ENCODE assay signal across 9 cellular contexts in genomic region chr5:124952079-124952478, GRCh38.
DNase-seq lines count a peak whose midpoint lies in the region; ATAC-seq lines count a peak whose summit lies in the region.
"Had no signal": no experiment of that assay in that cellular context is flagged by ENCODE, and none has a peak within 500 bp of the region (broad histone marks: within the 10 kb centered on the region; RNA-seq: fewer than 3 reads in every experiment).

No MANE protein-coding gene starts in this region.

- no peaks in the 10 kb centered on the region for H3K36me3 Mint-ChIP-seq in activated naive CD8-positive, alpha-beta T cell treated with anti-CD3 and anti-CD28 coated beads, Interleukin-2, amount 50 U/mL, for 24 hours (ENCODE audit: low read depth)
- H3K36me3 Mint-ChIP-seq in activated naive CD8-positive, alpha-beta T cell treated with anti-CD3 and anti-CD28 coated beads for 36 hours: no peaks in the 10 kb centered on the region
- no peaks in the 10 kb centered on the region for H3K36me3 Mint-ChIP-seq in stimulated activated memory B cell treated with anti-CD40 and anti-IgM and Interleukin-4, amounts not matched to agents 10 μg/mL and 1 μg/mL and 100 μg/mL, for 72 hours

- DNase-seq in activated naive CD8-positive, alpha-beta T cell treated with anti-CD3 and anti-CD28 coated beads, Interleukin-2, amount 50 U/mL, for 24 hours: peak; percentile 7
- no peak for DNase-seq in activated naive CD8-positive, alpha-beta T cell treated with anti-CD3 and anti-CD28 coated beads for 36 hours
- DNase-seq in MV-4-11 (lab: John Stamatoyannopoulos, UW) (peak; percentile 87), NCI-H1436 treated with DMSO at 0.1 percent for 48 hours (lab: John Stamatoyannopoulos, UW) (no peak), NCI-H524 treated with DMSO at 0.1 percent for 48 hours (lab: John Stamatoyannopoulos, UW) (no peak), NCI-H1105 treated with DMSO at 0.1 percent for 48 hours (lab: John Stamatoyannopoulos, UW) (no peak)
- DNase-seq: pancreas had no signal

- H3K27me3 Mint-ChIP-seq in activated naive CD8-positive, alpha-beta T cell treated with anti-CD3 and anti-CD28 coated beads, Interleukin-2, amount 50 U/mL, for 24 hours: peaks cover 3% of the 10 kb centered on the region
- H3K27me3 Mint-ChIP-seq in activated naive CD8-positive, alpha-beta T cell treated with anti-CD3 and anti-CD28 coated beads for 36 hours: peaks cover 7% of the 10 kb centered on the region
- H3K27me3 Mint-ChIP-seq in stimulated activated memory B cell treated with anti-CD40 and anti-IgM and Interleukin-4, amounts not matched to agents 10 μg/mL and 1 μg/mL and 100 μg/mL, for 72 hours: no peaks in the 10 kb centered on the region

- peaks cover 11% of the 10 kb centered on the region for H3K4me1 Mint-ChIP-seq in activated naive CD8-positive, alpha-beta T cell treated with anti-CD3 and anti-CD28 coated beads, Interleukin-2, amount 50 U/mL, for 24 hours
- H3K4me1 Mint-ChIP-seq in activated naive CD8-positive, alpha-beta T cell treated with anti-CD3 and anti-CD28 coated beads for 36 hours: peaks cover 3% of the 10 kb centered on the region
- H3K4me1 Mint-ChIP-seq in stimulated activated memory B cell treated with anti-CD40 and anti-IgM and Interleukin-4, amounts not matched to agents 10 μg/mL and 1 μg/mL and 100 μg/mL, for 72 hours: peaks cover 33% of the 10 kb centered on the region

- no peak overlapping the region for H3K4me3 Mint-ChIP-seq in activated naive CD8-positive, alpha-beta T cell treated with anti-CD3 and anti-CD28 coated beads, Interleukin-2, amount 50 U/mL, for 24 hours
- no peak overlapping the region for H3K4me3 Mint-ChIP-seq in activated naive CD8-positive, alpha-beta T cell treated with anti-CD3 and anti-CD28 coated beads for 36 hours
- peak overlapping the region; percentile 50 for H3K4me3 Mint-ChIP-seq in stimulated activated memory B cell treated with anti-CD40 and anti-IgM and Interleukin-4, amounts not matched to agents 10 μg/mL and 1 μg/mL and 100 μg/mL, for 72 hours

- H3K27ac Mint-ChIP-seq in activated naive CD8-positive, alpha-beta T cell treated with anti-CD3 and anti-CD28 coated beads, Interleukin-2, amount 50 U/mL, for 24 hours: no peak overlapping the region
- H3K27ac Mint-ChIP-seq in activated naive CD8-positive, alpha-beta T cell treated with anti-CD3 and anti-CD28 coated beads for 36 hours: no peak overlapping the region
- H3K27ac Mint-ChIP-seq in stimulated activated memory B cell treated with anti-CD40 and anti-IgM and Interleukin-4, amounts not matched to agents 10 μg/mL and 1 μg/mL and 100 μg/mL, for 72 hours: peak overlapping the region; percentile 90

- H3K9me3 Mint-ChIP-seq in activated naive CD8-positive, alpha-beta T cell treated with anti-CD3 and anti-CD28 coated beads, Interleukin-2, amount 50 U/mL, for 24 hours: peaks cover 5% of the 10 kb centered on the region
- H3K9me3 Mint-ChIP-seq in activated naive CD8-positive, alpha-beta T cell treated with anti-CD3 and anti-CD28 coated beads for 36 hours: no peaks in the 10 kb centered on the region
- no peaks in the 10 kb centered on the region for H3K9me3 Mint-ChIP-seq in stimulated activated memory B cell treated with anti-CD40 and anti-IgM and Interleukin-4, amounts not matched to agents 10 μg/mL and 1 μg/mL and 100 μg/mL, for 72 hours

- ATAC-seq in activated naive CD8-positive, alpha-beta T cell treated with anti-CD3 and anti-CD28 coated beads, Interleukin-2, amount 50 U/mL, for 24 hours: no peak
- ATAC-seq in HG02852 (IDR thresholded peaks at IDR 0.05; ENCODE audit: unreplicated experiment): peak; percentile 94
- ATAC-seq in stimulated activated memory B cell treated with anti-CD40 and anti-IgM and Interleukin-4, amounts not matched to agents 10 μg/mL and 1 μg/mL and 100 μg/mL, for 72 hours: peak; percentile 93

Comparison
In these comparisons a context has a peak if more than half of its experiments do, and no peak if none do; other contexts are left out.
1. DNase-seq: peak in activated naive CD8-positive, alpha-beta T cell treated with anti-CD3 and anti-CD28 coated beads, Interleukin-2, amount 50 U/mL, for 24 hours (single experiment) and MV-4-11 (single experiment); none in activated naive CD8-positive, alpha-beta T cell treated with anti-CD3 and anti-CD28 coated beads for 36 hours (single experiment), NCI-H1436 treated with DMSO at 0.1 percent for 48 hours (single experiment), NCI-H524 treated with DMSO at 0.1 percent for 48 hours (single experiment) and NCI-H1105 treated with DMSO at 0.1 percent for 48 hours (single experiment).